Comparison of ENCODE assay signal across 15 cellular contexts in genomic region chr6:109079981-109080380, GRCh38. TPM values are rescaled to one million over a fixed set of nuclear protein-coding genes. Genes with fewer than 3 reads are reported as not detected.
DNase-seq lines count a peak whose midpoint lies in the region; ATAC-seq and TF ChIP-seq lines count a peak whose summit lies in the region.
"Had no signal": no experiment of that assay in that cellular context is flagged by ENCODE, and none has a peak within 500 bp of the region (broad histone marks: within the 10 kb centered on the region; RNA-seq: fewer than 3 reads in every experiment).

No MANE protein-coding gene starts in this region.

- no peaks in the 10 kb centered on the region for H3K4me1 ChIP-seq in breast epithelium

- peak overlapping the region in 15 of 59 donors; percentile 0 to 32 (median 10) for H3K4me3 ChIP-seq in dorsolateral prefrontal cortex
- H3K4me3 ChIP-seq in breast epithelium = no peak overlapping the region
- H3K4me3 ChIP-seq: BLaER1 treated with 17β-estradiol and CSF1 and Interleukin-3, amounts not matched to agents 10 nM and 100 nM; SK-N-MC had no signal

- DNase-seq in NOMO-1 treated with dmso at 0.1 percent for 144 hours (lab: John Stamatoyannopoulos, UW; ENCODE audit: unreplicated experiment) (peak; percentile 66), dorsolateral prefrontal cortex (peak in 5 of 10 donors; percentile 17 to 74 (median 53)), middle frontal gyrus (ENCODE audit: extremely low spot score, low spot score) (peak; percentile 57), T-helper 2 cell (no peak), glomerular visceral epithelial cell (ENCODE audit: extremely low spot score) (no peak), breast epithelium (ENCODE audit: low spot score in 2 of 2) (no peak)
- DNase-seq: activated B cell treated with CpG ODN at 0.5 μM for 24 hours; activated T-cell treated with anti-CD3 and anti-CD28 coated beads, Interleukin-2, amount 50 U/mL, for 24 hours; DND-41; mesendoderm; stimulated activated naive CD8-positive, alpha-beta T cell treated with anti-CD3 and anti-CD28 coated beads, Interleukin-15, Interleukin-2, amounts not matched to agents 100 U/mL and 50 U/mL, for 24 hours had no signal

- H3K27ac ChIP-seq in dorsolateral prefrontal cortex (peak overlapping the region in 53 of 59 donors; percentile 2 to 87 (median 64)), temporal lobe (ENCODE audit: low read depth, low read length) (peak overlapping the region; percentile 19), breast epithelium (no peak overlapping the region)
- H3K27ac ChIP-seq: BLaER1 treated with 17β-estradiol and CSF1 and Interleukin-3, amounts not matched to agents 10 nM and 100 nM; SK-N-MC had no signal

- TF ChIP-seq CTCF in dorsolateral prefrontal cortex (IDR thresholded peaks at IDR 0.05 in 54 of 56, conservative IDR thresholded peaks at IDR 0.05 in 2 of 56; ENCODE audit: low read depth in 1 of 56, partially characterized antibody in 56 of 56) (no peak), breast epithelium (IDR thresholded peaks at IDR 0.05) (no peak)

- H3K27me3 ChIP-seq in dorsolateral prefrontal cortex = no peaks in the 10 kb centered on the region
- no peaks in the 10 kb centered on the region for H3K27me3 ChIP-seq in breast epithelium
- H3K27me3 ChIP-seq: BLaER1 treated with 17β-estradiol and CSF1 and Interleukin-3, amounts not matched to agents 10 nM and 100 nM had no signal

- no peak for ATAC-seq in GM21423 (IDR thresholded peaks at IDR 0.05; ENCODE audit: unreplicated experiment)
- ATAC-seq: stimulated activated naive CD8-positive, alpha-beta T cell treated with anti-CD3 and anti-CD28 coated beads, Interleukin-15, Interleukin-2, amounts not matched to agents 100 U/mL and 50 U/mL, for 24 hours had no signal

- TF ChIP-seq POLR2A in breast epithelium (IDR thresholded peaks at IDR 0.05) = no peak

- no peaks in the 10 kb centered on the region for H3K9me3 ChIP-seq in breast epithelium
- H3K9me3 ChIP-seq: BLaER1 treated with 17β-estradiol and CSF1 and Interleukin-3, amounts not matched to agents 10 nM and 100 nM had no signal

- H3K36me3 ChIP-seq in breast epithelium = no peaks in the 10 kb centered on the region

- intact Hi-C loops in dorsolateral prefrontal cortex (cut with DNase I) = loop anchor here in 1 of 2 donors (10.0 kb wide), 1 partner anchor 295 kb away; no protein-coding TSS in a partner anchor
- intact Hi-C loops in breast epithelium (cut with DNase I; ENCODE audit: low total_unique reads) = loop anchor here (5.0 kb wide), 1 partner anchor 538 kb away; no protein-coding TSS in a partner anchor

RNA-seq across cellular contexts. Expression of gene SESN1, which starts 14.7 kb away (rescaled TPM):
- total RNA-seq in dorsolateral prefrontal cortex = 100 to 1,000 TPM in 2 of 120 experiments, 10 to 100 TPM in 118; 42.2 to 110 (median 71.4) TPM
- 29.5 TPM for total RNA-seq in temporal lobe
- total RNA-seq in breast epithelium = 100 to 1,000 TPM in 2 of 3 donors, 10 to 100 TPM in 1; 70.8 to 141 (median 108) TPM

RNA-seq across cellular contexts. Expression of gene CEP57L1, which starts 15.3 kb away (rescaled TPM):
- total RNA-seq in dorsolateral prefrontal cortex = 10 to 100 TPM; 14.7 to 38.7 (median 24.8) TPM
- 52.9 TPM for total RNA-seq in temporal lobe
- 10 to 100 TPM; 14.1 to 23.7 (median 19.8) TPM for total RNA-seq in breast epithelium

Comparison
In these comparisons a context has a peak if more than half of its experiments do, and no peak if none do; other contexts are left out.
1. DNase-seq: peak in NOMO-1 treated with dmso at 0.1 percent for 144 hours (single experiment) and middle frontal gyrus (single experiment); none in T-helper 2 cell (0 of 5), glomerular visceral epithelial cell (single experiment) and breast epithelium (0 of 2).
2. H3K27ac ChIP-seq: peak in dorsolateral prefrontal cortex (53 of 59) and temporal lobe (single experiment); none in breast epithelium (0 of 2).